In the genomic region with DNA sequence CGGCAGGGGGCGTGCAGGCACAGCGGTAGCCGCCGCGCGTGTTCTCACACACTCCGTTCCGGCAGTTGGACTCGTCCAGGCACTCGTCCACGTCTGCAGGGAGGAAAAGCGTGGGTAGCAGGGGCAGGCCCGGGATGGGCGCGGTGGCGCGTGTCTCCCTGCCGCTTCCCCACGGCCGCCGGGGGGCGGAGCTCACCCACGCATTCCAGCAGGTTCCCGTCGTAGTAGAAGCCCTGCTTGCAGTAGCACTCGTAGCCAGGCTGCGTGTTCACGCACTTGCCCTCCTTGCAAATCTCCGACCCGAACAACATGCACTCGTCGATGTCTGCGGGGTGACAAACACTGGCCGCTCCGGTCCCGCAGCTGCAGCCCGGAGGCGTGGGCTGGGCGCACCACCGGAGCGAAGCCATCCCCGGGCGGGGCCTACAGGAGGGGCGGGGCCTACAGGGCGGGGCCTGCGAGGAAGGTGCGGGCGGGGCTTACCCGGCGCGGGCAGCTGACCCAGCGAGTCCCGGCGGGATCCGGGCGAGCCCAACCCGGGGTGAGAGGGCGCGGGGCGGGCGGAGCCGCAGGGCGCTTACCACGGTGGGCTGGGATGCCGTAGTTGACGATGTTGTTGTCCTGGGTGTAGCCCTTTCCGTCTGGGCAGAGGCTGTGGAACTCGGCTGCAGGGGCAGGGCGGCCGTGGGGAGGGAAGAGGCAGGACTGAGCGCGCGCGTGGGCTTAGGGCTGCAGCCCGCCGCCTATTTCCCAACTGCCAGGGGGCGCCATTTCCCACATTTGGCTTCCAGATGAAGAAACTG, we compare ENCODE assay signal across 8 cellular contexts. TPM values are rescaled to one million over a fixed set of nuclear protein-coding genes. Genes with fewer than 3 reads are reported as not detected.
A peak's percentile ranks its signal among the peaks of the same experiment; 100 is the strongest.
DNase-seq lines count a peak whose midpoint lies in the region; ATAC-seq and TF ChIP-seq lines count a peak whose summit lies in the region.

No MANE protein-coding gene starts in this region.

- peak overlapping the region; percentile 53 for H3K9ac ChIP-seq in Loucy (ENCODE audit: low read depth, low read length, poor library complexity, severe bottlenecking)

- peaks cover 3% of the 10 kb centered on the region for H3K36me3 Mint-ChIP-seq in T-helper 17 cell (ENCODE audit: low read depth)

- H3K9me2 ChIP-seq in Loucy (replicated peaks; ENCODE audit: low read depth, low read length), result no peaks in the 10 kb centered on the region

- peak overlapping the region; percentile 82 for H3K4me2 ChIP-seq in Loucy (ENCODE audit: low read depth, low read length, poor library complexity, severe bottlenecking)

- TF ChIP-seq CTCF in GM10266 (IDR thresholded peaks at IDR 0.05; ENCODE audit: control insufficient read depth, insufficient read depth, low read depth, missing control alignments) (peak; percentile 81), Loucy (conservative IDR thresholded peaks at IDR 0.05; ENCODE audit: low read length) (peak; percentile 78)

- H3K36me3 ChIP-seq in H7 (replicated peaks; ENCODE audit: control insufficient read depth, insufficient read depth, low read length) (peaks cover 2% of the 10 kb centered on the region), Loucy (ENCODE audit: insufficient read depth, low read length) (no peaks in the 10 kb centered on the region), aorta (ENCODE audit: control insufficient read depth in 1 of 2, insufficient read depth in 2 of 2, low read length in 1 of 2) (no peaks in the 10 kb centered on the region)

- H3F3A ChIP-seq in Loucy (ENCODE audit: low read depth), result 0 out of 2 replicates have a peak, but pooled peaks cover 3% of the 10 kb centered on the region

- no peaks in the 10 kb centered on the region for H3K9me3 ChIP-seq in Loucy (ENCODE audit: insufficient read depth, low read depth, low read length)
- no peaks in the 10 kb centered on the region for H3K9me3 ChIP-seq in T-helper 17 cell (ENCODE audit: control insufficient read depth, low read length, poor library complexity, severe bottlenecking)
- no peaks in the 10 kb centered on the region for H3K9me3 ChIP-seq in right cardiac atrium (ENCODE audit: control insufficient read depth, low read length)
- no peaks in the 10 kb centered on the region for H3K9me3 ChIP-seq in aorta (ENCODE audit: control insufficient read depth, low read length)

- H3K4me1 Mint-ChIP-seq in T-helper 17 cell, result peaks cover 23% of the 10 kb centered on the region

- H3K27ac ChIP-seq in angular gyrus (ENCODE audit: low read depth, low read length) (peak overlapping the region; percentile 98), right cardiac atrium (ENCODE audit: low read length) (peak overlapping the region; percentile 90), aorta (ENCODE audit: low read depth in 1 of 2, low read length in 2 of 2) (peak overlapping the region in 1 of 2 donors; percentile 85)

- under 1% methylated on average over 78 of the region's 78 CpGs for WGBS in right cardiac atrium
- 1% methylated on average over 76 to 78 of the region's 78 CpGs for WGBS in aorta, 2 donors

- peak overlapping the region; percentile 81 for H2AFZ ChIP-seq in Loucy (ENCODE audit: low read length)

- ATAC-seq in T-helper 17 cell (peak; percentile 88), right cardiac atrium (peak; percentile 90 to 93), aorta (ENCODE audit: low FRiP score) (peak; percentile 95)

- peaks cover 46% of the 10 kb centered on the region for H3K27me3 ChIP-seq in H7 (ENCODE audit: control insufficient read depth, insufficient read depth, low read length)
- no peaks in the 10 kb centered on the region for H3K27me3 ChIP-seq in Loucy (ENCODE audit: insufficient read depth, low read length, poor library complexity, severe bottlenecking)
- H3K27me3 ChIP-seq in right cardiac atrium (ENCODE audit: control insufficient read depth, insufficient read depth), result no peaks in the 10 kb centered on the region
- H3K27me3 ChIP-seq in aorta (ENCODE audit: control insufficient read depth in 1 of 2, insufficient read depth in 2 of 2, low read length in 1 of 2), result no peaks in the 10 kb centered on the region

- H4K20me1 ChIP-seq in Loucy (ENCODE audit: insufficient read depth, low read length, poor library complexity, severe bottlenecking), result no peaks in the 10 kb centered on the region

- no peak overlapping the region for H3K27ac Mint-ChIP-seq in T-helper 17 cell

- H3K27me3 Mint-ChIP-seq in T-helper 17 cell, result no peaks in the 10 kb centered on the region

- H3K4me1 ChIP-seq in Loucy (ENCODE audit: insufficient read depth, low read length, poor library complexity, severe bottlenecking), result peaks cover 16% of the 10 kb centered on the region
- peaks cover 6% of the 10 kb centered on the region for H3K4me1 ChIP-seq in right cardiac atrium (ENCODE audit: control insufficient read depth, insufficient read depth, low read length)
- H3K4me1 ChIP-seq in aorta (ENCODE audit: control insufficient read depth in 1 of 2, insufficient read depth in 2 of 2, low read length in 2 of 2), result no peaks in the 10 kb centered on the region

- H3K4me3 Mint-ChIP-seq in T-helper 17 cell, result peak overlapping the region; percentile 80

- H3K4me3 ChIP-seq in H7 (ENCODE audit: insufficient read depth, low read depth, low read length) (peak overlapping the region; percentile 60), Loucy (ENCODE audit: low read length, poor library complexity, severe bottlenecking) (peak overlapping the region; percentile 71), right cardiac atrium (ENCODE audit: low read length) (peak overlapping the region; percentile 36), aorta (ENCODE audit: low read length in 2 of 2) (no peak overlapping the region)

- intact Hi-C loops in right cardiac atrium (cut with DNase I) (loop anchor here in 3 of 4 donors (5.0 to 10.0 kb wide), 2 partner anchors 52 to 64 kb away; no protein-coding TSS in a partner anchor), aorta (cut with DNase I) (loop anchor here (1.0 to 5.0 kb wide), 4 partner anchors 18 to 72 kb away; partner anchors contain the start of genes LTBP3 (in 1 of the 2) and MAP3K11 (in 1 of the 2))

- H3K79me2 ChIP-seq in Loucy (ENCODE audit: insufficient read depth, low read length), result no peaks in the 10 kb centered on the region

- peak; percentile 100 for DNase-seq in GM10266 (ENCODE audit: extremely low spot score)
- DNase-seq in H7, result peak; percentile 100
- DNase-seq in T-helper 17 cell, result peak; percentile 78 to 86 (median 83)
- DNase-seq in right cardiac atrium, result peak; percentile 91 to 97 (median 96)
- peak; percentile 91 for DNase-seq in retina
- peak; percentile 93 to 97 for DNase-seq in aorta

RNA-seq across cellular contexts. Expression of gene SCYL1, which starts 15.6 kb away (rescaled TPM):
- total RNA-seq in H7 (2014; rRNA removed; shearing (Covaris generic)), result 70.0 and 72.3 TPM in 2 replicates
- 10 to 100 TPM; 56.6 to 61.7 TPM for total RNA-seq in T-helper 17 cell
- 10 to 100 TPM; 59.9 to 65.2 (median 62.8) TPM for total RNA-seq in right cardiac atrium
- polyA plus RNA-seq in right cardiac atrium, result 56.6 TPM
- total RNA-seq in aorta, result 10 to 100 TPM; 74.0 to 74.4 TPM
- 10 to 100 TPM; 31.3 to 98.9 TPM for polyA plus RNA-seq in aorta

RNA-seq across cellular contexts. Expression of gene LTBP3, which starts 17.7 kb away (rescaled TPM):
- total RNA-seq in H7 (2014; rRNA removed; shearing (Covaris generic)), result 3.9 and 5.7 TPM in 2 replicates
- total RNA-seq in T-helper 17 cell, result 100 to 1,000 TPM; 123 to 187 TPM
- 100 to 1,000 TPM; 128 to 161 (median 140) TPM for total RNA-seq in right cardiac atrium
- 60.2 TPM for polyA plus RNA-seq in right cardiac atrium
- 100 to 1,000 TPM; 280 to 473 TPM for total RNA-seq in aorta
- polyA plus RNA-seq in aorta, result 100 to 1,000 TPM in 1 of 2 donors, 10 to 100 TPM in 1; 40.1 to 467 TPM

RNA-seq across cellular contexts. Expression of gene ZNRD2, which starts 29.8 kb away (rescaled TPM):
- total RNA-seq in H7 (2014; rRNA removed; shearing (Covaris generic)), result 88.1 and 89.1 TPM in 2 replicates
- total RNA-seq in T-helper 17 cell (10 to 100 TPM; 30.3 to 39.0 TPM), right cardiac atrium (10 to 100 TPM; 32.6 to 35.3 (median 34.9) TPM), aorta (10 to 100 TPM; 21.7 to 29.3 TPM)
- polyA plus RNA-seq in right cardiac atrium (56.8 TPM), aorta (10 to 100 TPM; 37.1 to 42.5 TPM)

RNA-seq across cellular contexts. Expression of gene FAM89B, which starts 31.8 kb away (rescaled TPM):
- 8.6 and 20.4 TPM in 2 replicates for total RNA-seq in H7 (2014; rRNA removed; shearing (Covaris generic))
- total RNA-seq in T-helper 17 cell (10 to 100 TPM; 41.2 to 44.4 TPM), right cardiac atrium (10 to 100 TPM; 40.5 to 46.6 (median 45.9) TPM), aorta (10 to 100 TPM; 49.5 to 64.3 TPM)
- polyA plus RNA-seq in right cardiac atrium (43.0 TPM), aorta (10 to 100 TPM; 67.5 to 83.4 TPM)

RNA-seq across cellular contexts. Expression of gene EHBP1L1, which starts 35.4 kb away (rescaled TPM):
- 1.9 and 4.7 TPM in 2 replicates for total RNA-seq in H7 (2014; rRNA removed; shearing (Covaris generic))
- total RNA-seq in T-helper 17 cell (100 to 1,000 TPM; 123 to 152 TPM), right cardiac atrium (10 to 100 TPM; 43.9 to 80.2 (median 48.2) TPM), aorta (100 to 1,000 TPM; 235 to 266 TPM)
- polyA plus RNA-seq in right cardiac atrium (35.7 TPM), aorta (100 to 1,000 TPM in 1 of 2 donors, 10 to 100 TPM in 1; 53.2 to 316 TPM)

Comparison
In these comparisons a context has a peak if more than half of its experiments do, and no peak if none do; other contexts are left out.
1. H3K4me3 ChIP-seq: peak in H7 (single experiment), Loucy (single experiment) and right cardiac atrium (single experiment); none in aorta (0 of 2).
2. RNA of gene LTBP3, which starts 17.7 kb away (total RNA-seq): 280 to 473 TPM in aorta, 123 to 187 TPM in T-helper 17 cell and 128 to 161 TPM in right cardiac atrium; 3.9 to 5.7 TPM in H7; every median in the first group is over 10 times any median in the second.
3. Peak in every context shown above with its lines, with median percentiles within 50 percentile points of each other: DNase-seq and ATAC-seq.